ENCODE assay signal across 2 cellular contexts in genomic region chrX:276588-277171, GRCh38.
A peak's percentile ranks its signal among the peaks of the same experiment; 100 is the strongest.
TF ChIP-seq lines count a peak whose summit lies in the region.

No MANE protein-coding gene starts in this region.

TF ChIP-seq in HEK293, 187 proteins besides CTCF, POLR2A, EP300 and RAD21 (continued from another document):
- TF ChIP-seq ZNF76 (tag by site-specific recombination; IDR thresholded peaks at IDR 0.05; ENCODE audit: borderline replicate concordance, low read depth) (peak; percentile 81), EGR2 (tag by site-specific recombination; IDR thresholded peaks at IDR 0.05; ENCODE audit: low read depth) (peak; percentile 58; the same call in 1 of the 2 replicates), ZNF600 (tag by site-specific recombination; IDR thresholded peaks at IDR 0.05) (0 out of 2 replicates have a peak, but pooled peaks have one; percentile 28), PBX3 (CRISPR knock-in tag; IDR thresholded peaks at IDR 0.05) (no peak), ZNF121 (tag by site-specific recombination; IDR thresholded peaks at IDR 0.05) (0 out of 2 replicates have a peak, but pooled peaks have one; percentile 15), ZNF138 (tag by site-specific recombination; IDR thresholded peaks at IDR 0.05; ENCODE audit: borderline replicate concordance) (no peak)

TF ChIP-seq in H1, 55 proteins besides CTCF, POLR2A, EP300 and RAD21 (continued from another document):
- no peak for TF ChIP-seq POU5F1 (IDR thresholded peaks at IDR 0.05; ENCODE audit: low read depth, low read length)
- TF ChIP-seq EGR1 (IDR thresholded peaks at IDR 0.05; ENCODE audit: borderline replicate concordance, low read depth, low read length), result no peak
- no peak for TF ChIP-seq TBP (IDR thresholded peaks at IDR 0.05; ENCODE audit: low read depth, low read length)
- TF ChIP-seq ATF2 (IDR thresholded peaks at IDR 0.05; ENCODE audit: low read length), result no peak
- no peak for TF ChIP-seq FOSL1 (IDR thresholded peaks at IDR 0.05; ENCODE audit: insufficient read depth, low read depth, low read length)
- TF ChIP-seq RNF2 (IDR thresholded peaks at IDR 0.05; ENCODE audit: borderline replicate concordance, low read depth, low read length, missing control alignments, poor library complexity, severe bottlenecking), result no peak
- TF ChIP-seq RBBP5 (IDR thresholded peaks at IDR 0.05; ENCODE audit: borderline replicate concordance, low read depth, low read length), result no peak
- TF ChIP-seq SIN3A (conservative IDR thresholded peaks at IDR 0.05 in 1 of 2, IDR thresholded peaks at IDR 0.05 in 1 of 2; ENCODE audit: low read depth in 1 of 2, low read length in 2 of 2), result no peak
- no peak for TF ChIP-seq NANOG (IDR thresholded peaks at IDR 0.05; ENCODE audit: insufficient read depth, low read depth, low read length, poor library complexity, severe bottlenecking)
- TF ChIP-seq YY1 (IDR thresholded peaks at IDR 0.05; ENCODE audit: low read depth, low read length), result no peak
- TF ChIP-seq CTBP2 (IDR thresholded peaks at IDR 0.05; ENCODE audit: borderline replicate concordance, insufficient read depth, insufficient read length, low read length), result no peak
